ENCODE assay signal across 8 cellular contexts in the genomic region with DNA sequence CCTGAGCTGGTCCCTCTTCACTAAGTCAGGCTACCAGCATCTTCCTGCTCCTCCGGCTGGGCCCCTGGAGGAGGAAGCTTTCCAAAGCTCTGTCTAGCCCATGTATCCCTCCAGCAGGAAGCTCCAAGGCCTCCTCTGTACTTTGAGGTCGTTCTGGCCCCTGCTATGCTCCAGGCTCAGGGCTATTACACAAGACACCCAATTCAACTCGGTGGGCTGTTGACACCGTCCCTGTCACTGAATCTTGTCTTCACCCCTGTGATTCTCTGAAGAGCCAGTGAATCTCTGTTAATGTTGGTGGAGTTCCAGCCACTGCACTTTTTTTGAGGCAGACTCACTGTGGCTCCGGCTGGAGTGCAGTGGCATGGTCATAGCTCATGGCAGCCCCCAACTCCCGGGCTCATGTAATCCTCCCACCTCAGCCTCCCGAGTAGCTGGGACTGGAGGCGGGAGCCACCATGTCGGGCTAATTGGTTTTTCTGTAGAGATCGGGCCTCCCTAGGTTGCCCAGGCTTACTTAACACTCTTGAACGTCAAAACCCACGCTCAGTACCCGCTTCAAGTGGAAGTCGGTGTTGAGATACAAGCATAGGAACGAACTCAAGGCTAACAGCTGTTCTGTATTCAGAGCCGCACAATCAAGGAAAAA. TPM values are rescaled to one million over a fixed set of nuclear protein-coding genes. Genes with fewer than 3 reads are reported as not detected.
DNase-seq lines count a peak whose midpoint lies in the region; ATAC-seq and TF ChIP-seq lines count a peak whose summit lies in the region.

No MANE protein-coding gene starts in this region.

- H3K27me3 ChIP-seq in CD8-positive, alpha-beta T cell (ENCODE audit: insufficient read depth, low read length), result no peaks in the 10 kb centered on the region
- no peaks in the 10 kb centered on the region for H3K27me3 ChIP-seq in naive thymus-derived CD4-positive, alpha-beta T cell (ENCODE audit: control insufficient read depth in 2 of 2, insufficient read depth in 2 of 2, low read length in 2 of 2)
- H3K27me3 ChIP-seq in foreskin keratinocyte, result no peaks in the 10 kb centered on the region

- H3K4me3 ChIP-seq in CD8-positive, alpha-beta T cell (ENCODE audit: low read depth, low read length), result peak overlapping the region; percentile 83
- peak overlapping the region; percentile 64 to 82 for H3K4me3 ChIP-seq in cardiac fibroblast (replicated peaks in 1 of 2; ENCODE audit: low read depth in 2 of 2, low read length in 2 of 2)
- H3K4me3 ChIP-seq in naive thymus-derived CD4-positive, alpha-beta T cell (ENCODE audit: low read length), result peak overlapping the region; percentile 72

- H3K36me3 Mint-ChIP-seq in CD8-positive, alpha-beta T cell, result peaks cover 9% of the 10 kb centered on the region
- H3K36me3 Mint-ChIP-seq in naive thymus-derived CD4-positive, alpha-beta T cell, result peaks cover 0 to 18% (median 0%) of the 10 kb centered on the region in 5 donors

- intact Hi-C loops in CD8-positive, alpha-beta T cell (cut with DNase I, micrococcal nuclease), result loop anchor here (1.0 to 5.0 kb wide), 9 partner anchors 17 to 395 kb away; partner anchors contain the start of genes COPE (in 1 of the 2), CRTC1 (in 1 of the 2), DDX49 (in 1 of the 2) and FKBP8 (in 1 of the 2)
- intact Hi-C loops in naive thymus-derived CD4-positive, alpha-beta T cell (cut with micrococcal nuclease), result loop anchor here (1.0 to 10.0 kb wide), 8 partner anchors 17 to 331 kb away; partner anchors contain the start of genes UBA52 (in 2 of the 2), COPE (in 1 of the 2), CRTC1 (in 1 of the 2) and DDX49 (in 1 of the 2)

- TF ChIP-seq CTCF in CD8-positive, alpha-beta T cell (IDR thresholded peaks at IDR 0.05), result no peak
- TF ChIP-seq CTCF in cardiac fibroblast (IDR thresholded peaks at IDR 0.05; ENCODE audit: low read depth, low read length), result no peak
- no peak for TF ChIP-seq CTCF in foreskin keratinocyte (conservative IDR thresholded peaks at IDR 0.05)

- peak overlapping the region; percentile 95 for H3K27ac Mint-ChIP-seq in CD8-positive, alpha-beta T cell
- peak overlapping the region; percentile 89 to 96 (median 93) for H3K27ac Mint-ChIP-seq in naive thymus-derived CD4-positive, alpha-beta T cell

- H3K36me3 ChIP-seq in CD8-positive, alpha-beta T cell (ENCODE audit: insufficient read depth, low read length), result peaks cover 8% of the 10 kb centered on the region
- peaks cover 0 to 7% (median 0%) of the 10 kb centered on the region in 3 experiments for H3K36me3 ChIP-seq in naive thymus-derived CD4-positive, alpha-beta T cell (ENCODE audit: control insufficient read depth in 2 of 3, insufficient read depth in 3 of 3, low read length in 3 of 3)

- no peaks in the 10 kb centered on the region for H3K9me3 ChIP-seq in CD8-positive, alpha-beta T cell (ENCODE audit: low read length)
- H3K9me3 ChIP-seq in naive thymus-derived CD4-positive, alpha-beta T cell (ENCODE audit: control insufficient read depth in 2 of 3, low read length in 3 of 3), result no peaks in the 10 kb centered on the region

- peaks cover 31% of the 10 kb centered on the region for H3K4me1 ChIP-seq in CD8-positive, alpha-beta T cell (ENCODE audit: insufficient read depth, low read length)
- peaks cover 18 to 33% of the 10 kb centered on the region in 2 donors for H3K4me1 ChIP-seq in naive thymus-derived CD4-positive, alpha-beta T cell (ENCODE audit: control insufficient read depth in 2 of 2, insufficient read depth in 2 of 2, low read length in 2 of 2)
- H3K4me1 ChIP-seq in foreskin keratinocyte, result no peaks in the 10 kb centered on the region

- POLR2A ChIA-PET in CD8-positive, alpha-beta T cell (lab: Charles Lee), result interaction anchor here (0.8 to 3.2 kb wide), 13 partner anchors 16 to 307 kb away, joined by 3 to 56 read pairs (median 6); partner anchors contain the start of genes ELL, JUND, KXD1 and TMEM59L
- POLR2A ChIA-PET in naive thymus-derived CD4-positive, alpha-beta T cell (lab: Charles Lee), result interaction anchor here (1.2 to 2.9 kb wide), 12 partner anchors 12 to 332 kb away, joined by 3 to 47 read pairs (median 10); partner anchors contain the start of genes COPE, DDX49, ELL and FKBP8

- peaks cover 30% of the 10 kb centered on the region for H3K4me1 Mint-ChIP-seq in CD8-positive, alpha-beta T cell (ENCODE audit: low read depth)
- peaks cover 20 to 52% (median 38%) of the 10 kb centered on the region in 7 donors for H3K4me1 Mint-ChIP-seq in naive thymus-derived CD4-positive, alpha-beta T cell

- CTCF ChIA-PET in CD8-positive, alpha-beta T cell (lab: Charles Lee), result interaction anchor here (0.6 to 10.7 kb wide), 15 partner anchors 11 to 304 kb away, joined by 3 to 126 read pairs (median 6); partner anchors contain the start of genes ELL, FKBP8, UBA52 and UPF1
- CTCF ChIA-PET in naive thymus-derived CD4-positive, alpha-beta T cell (lab: Charles Lee), result interaction anchor here (0.7 to 2.2 kb wide), 9 partner anchors 15 to 325 kb away, joined by 3 to 10 read pairs (median 4); partner anchors contain the start of gene KXD1

- TF ChIP-seq RAD21 in Ishikawa (IDR thresholded peaks at IDR 0.05; ENCODE audit: low read depth), result no peak

- peak overlapping the region; percentile 83 for H3K27ac ChIP-seq in CD8-positive, alpha-beta T cell (ENCODE audit: low read depth, low read length)
- H3K27ac ChIP-seq in naive thymus-derived CD4-positive, alpha-beta T cell (ENCODE audit: low read depth, low read length), result peak overlapping the region; percentile 88
- no peak overlapping the region for H3K27ac ChIP-seq in foreskin keratinocyte

- no peak for DNase-seq in CD8-positive, alpha-beta T cell
- DNase-seq in cardiac fibroblast (ENCODE audit: low read depth in 2 of 2) (no peak), DMS53 treated with DMSO at 0.1 percent for 48 hours (lab: John Stamatoyannopoulos, UW; ENCODE audit: unreplicated experiment) (no peak), foreskin keratinocyte (no peak)
- DNase-seq in naive thymus-derived CD4-positive, alpha-beta T cell, result no peak

- TF ChIP-seq EP300 in Ishikawa (IDR thresholded peaks at IDR 0.05; ENCODE audit: borderline replicate concordance), result 0 out of 2 replicates have a peak, but pooled peaks have one; percentile 7

- H3K9me3 Mint-ChIP-seq in CD8-positive, alpha-beta T cell, result no peaks in the 10 kb centered on the region
- H3K9me3 Mint-ChIP-seq in naive thymus-derived CD4-positive, alpha-beta T cell, result peaks cover 0 to 2% (median 0%) of the 10 kb centered on the region in 11 donors

- peak; percentile 4 for ATAC-seq in CD8-positive, alpha-beta T cell
- peak; percentile 2 for ATAC-seq in naive thymus-derived CD4-positive, alpha-beta T cell
- no peak for ATAC-seq in GM21528 (IDR thresholded peaks at IDR 0.05; ENCODE audit: low FRiP score, unreplicated experiment)
- no peak for ATAC-seq in HG03457 (IDR thresholded peaks at IDR 0.05; ENCODE audit: unreplicated experiment)
- ATAC-seq in foreskin keratinocyte, result no peak

- no peaks in the 10 kb centered on the region for H3K27me3 Mint-ChIP-seq in CD8-positive, alpha-beta T cell (ENCODE audit: low read depth)
- H3K27me3 Mint-ChIP-seq in naive thymus-derived CD4-positive, alpha-beta T cell, result no peaks in the 10 kb centered on the region

- peak overlapping the region; percentile 93 for H3K4me3 Mint-ChIP-seq in CD8-positive, alpha-beta T cell
- peak overlapping the region; percentile 80 to 95 (median 92) for H3K4me3 Mint-ChIP-seq in naive thymus-derived CD4-positive, alpha-beta T cell

TF ChIP-seq in Ishikawa, 13 proteins besides CTCF, POLR2A, EP300 and RAD21:
- no peak for TF ChIP-seq TCF12 (IDR thresholded peaks at IDR 0.05; ENCODE audit: low read depth)
- TF ChIP-seq EGR1 (IDR thresholded peaks at IDR 0.05), result no peak
- TF ChIP-seq TEAD4 (IDR thresholded peaks at IDR 0.05), result no peak
- TF ChIP-seq CREB1 (IDR thresholded peaks at IDR 0.05; ENCODE audit: low read depth), result no peak

RNA-seq across cellular contexts. Expression of gene REX1BD, which starts 0.5 kb away (rescaled TPM):
- total RNA-seq in CD8-positive, alpha-beta T cell, result 10 to 100 TPM; 85.6 to 91.1 TPM
- 100 to 1,000 TPM in 4 of 5 experiments, 10 to 100 TPM in 1; 83.9 to 152 (median 116) TPM for total RNA-seq in naive thymus-derived CD4-positive, alpha-beta T cell
- polyA plus RNA-seq in naive thymus-derived CD4-positive, alpha-beta T cell, result 100 to 1,000 TPM; 164 to 197 TPM
- total RNA-seq in foreskin keratinocyte, result 69.5 and 69.8 TPM in 2 replicates
- polyA plus RNA-seq in foreskin keratinocyte, result 84.5 and 88.3 TPM in 2 replicates

RNA-seq across cellular contexts. Expression of gene UBA52, which starts 16.4 kb away (rescaled TPM):
- 1,000 to 10,000 TPM; 2,140 to 2,193 TPM for total RNA-seq in CD8-positive, alpha-beta T cell
- 1,000 to 10,000 TPM; 1,563 to 2,429 (median 2,196) TPM for total RNA-seq in naive thymus-derived CD4-positive, alpha-beta T cell
- polyA plus RNA-seq in naive thymus-derived CD4-positive, alpha-beta T cell, result 1,000 to 10,000 TPM; 2,042 to 2,197 TPM
- 1,160 and 1,167 TPM in 2 replicates for total RNA-seq in foreskin keratinocyte
- 1,727 and 1,808 TPM in 2 replicates for polyA plus RNA-seq in foreskin keratinocyte

RNA-seq across cellular contexts. Expression of gene CRLF1, which starts 18.5 kb away (rescaled TPM):
- not detected for total RNA-seq in CD8-positive, alpha-beta T cell
- total RNA-seq in naive thymus-derived CD4-positive, alpha-beta T cell, result not detected
- polyA plus RNA-seq in naive thymus-derived CD4-positive, alpha-beta T cell, result under 1 TPM; 0.28 to 0.49 TPM
- total RNA-seq in foreskin keratinocyte, result 0.37 and 0.60 TPM in 2 replicates
- 0.13 and 0.20 TPM in 2 replicates for polyA plus RNA-seq in foreskin keratinocyte

RNA-seq across cellular contexts. Expression of gene TMEM59L, which starts 24.6 kb away (rescaled TPM):
- total RNA-seq in CD8-positive, alpha-beta T cell, result not detected
- total RNA-seq in naive thymus-derived CD4-positive, alpha-beta T cell, result under 1 TPM in 2 of 5 experiments, not detected in 3; 0.22 to 0.24 TPM
- under 1 TPM; 0.37 to 0.74 TPM for polyA plus RNA-seq in naive thymus-derived CD4-positive, alpha-beta T cell
- total RNA-seq in foreskin keratinocyte, result not detected in 2 replicates
- polyA plus RNA-seq in foreskin keratinocyte, result not detected in 2 replicates

RNA-seq across cellular contexts. Expression of gene KXD1, which starts 30.4 kb away (rescaled TPM):
- 10 to 100 TPM; 64.1 to 76.1 TPM for total RNA-seq in CD8-positive, alpha-beta T cell
- total RNA-seq in naive thymus-derived CD4-positive, alpha-beta T cell, result 100 to 1,000 TPM in 2 of 5 experiments, 10 to 100 TPM in 3; 74.7 to 108 (median 99.9) TPM
- polyA plus RNA-seq in naive thymus-derived CD4-positive, alpha-beta T cell, result 10 to 100 TPM; 70.3 to 78.5 TPM
- total RNA-seq in foreskin keratinocyte, result 105 and 106 TPM in 2 replicates
- polyA plus RNA-seq in foreskin keratinocyte, result 140 and 143 TPM in 2 replicates

Comparison
In these comparisons a context has a peak if more than half of its experiments do, and no peak if none do; other contexts are left out.
1. ATAC-seq: peak in CD8-positive, alpha-beta T cell (single experiment) and naive thymus-derived CD4-positive, alpha-beta T cell (single experiment); none in GM21528 (single experiment), HG03457 (single experiment) and foreskin keratinocyte (single experiment).
2. Peak in every context shown above with its lines, with median percentiles within 50 percentile points of each other: H3K4me3 ChIP-seq.